Comparison of ENCODE assay signal across 29 cellular contexts in genomic region chr9:115340314-115340713, GRCh38.
"Had no signal": no experiment of that assay in that cellular context is flagged by ENCODE, and none has a peak within 500 bp of the region (broad histone marks: within the 10 kb centered on the region; RNA-seq: fewer than 3 reads in every experiment).

No MANE protein-coding gene starts in this region.

- H3K27ac Mint-ChIP-seq: immature natural killer cell; mesothelial cell of epicardium; nephron; neural progenitor cell; stimulated activated memory B cell treated with anti-CD40 and anti-IgM and Interleukin-4, amounts not matched to agents 10 μg/mL and 1 μg/mL and 100 μg/mL, for 72 hours had no signal

- H3K4me3 ChIP-seq: coronary artery, esophagus squamous epithelium, heart right ventricle, lower lobe of right lung, mucosa of descending colon, neural progenitor cell, psoas muscle, skin epidermis, spleen, testis, tibial nerve, upper lobe of left lung had no signal

- H3K4me2 ChIP-seq: neural progenitor cell had no signal

- H3K9me3 ChIP-seq: lower lobe of right lung, mucosa of descending colon, testis, upper lobe of left lung had no signal

- H3K9me3 Mint-ChIP-seq: neural progenitor cell; stimulated activated memory B cell treated with anti-CD40 and anti-IgM and Interleukin-4, amounts not matched to agents 10 μg/mL and 1 μg/mL and 100 μg/mL, for 72 hours had no signal

- H3K27me3 ChIP-seq: esophagus squamous epithelium, neural progenitor cell, testis, tibial nerve, upper lobe of left lung had no signal

- H3K36me3 ChIP-seq: esophagus squamous epithelium, heart right ventricle, lower lobe of right lung, neural progenitor cell, spleen, tibial nerve, upper lobe of left lung had no signal

- H3K36me3 Mint-ChIP-seq: immature natural killer cell; mesothelial cell of epicardium; naive B cell; neural progenitor cell; stimulated activated memory B cell treated with anti-CD40 and anti-IgM and Interleukin-4, amounts not matched to agents 10 μg/mL and 1 μg/mL and 100 μg/mL, for 72 hours had no signal

- H3K4me1 ChIP-seq: lower lobe of right lung, neural progenitor cell, psoas muscle, spleen, testis, upper lobe of left lung had no signal

- H3K9ac ChIP-seq: neural progenitor cell had no signal

- DNase-seq: dermis blood vessel endothelial cell; effector memory CD4-positive, alpha-beta T cell; erythroblast; esophagus squamous epithelium; foreskin melanocyte; glutamatergic neuron; heart right ventricle; hippocampal formation; immature natural killer cell; left ventricle myocardium superior; lower lobe of right lung; mucosa of descending colon; naive B cell; nucleus accumbens; psoas muscle; right cardiac atrium; spleen; stimulated activated CD4-positive, alpha-beta T cell treated with anti-CD3 and anti-CD28 coated beads, Interleukin-4, amount 100 ng/mL, for 4 hours; stimulated activated naive CD8-positive, alpha-beta T cell treated with anti-CD3 and anti-CD28 coated beads, Interleukin-15, Interleukin-2, amounts not matched to agents 100 U/mL and 50 U/mL, for 24 hours; substantia nigra; testis had no signal

- H3K4me3 Mint-ChIP-seq: immature natural killer cell; mesothelial cell of epicardium; naive B cell; nephron; neural progenitor cell; stimulated activated memory B cell treated with anti-CD40 and anti-IgM and Interleukin-4, amounts not matched to agents 10 μg/mL and 1 μg/mL and 100 μg/mL, for 72 hours had no signal

- H2AFZ ChIP-seq: neural progenitor cell had no signal

- H3K27ac ChIP-seq: esophagus squamous epithelium, heart right ventricle, lower lobe of right lung, neural progenitor cell, psoas muscle, skin epidermis, spleen, testis, upper lobe of left lung had no signal

- H3K4me1 Mint-ChIP-seq: immature natural killer cell; mesothelial cell of epicardium; naive B cell; nephron; neural progenitor cell; stimulated activated memory B cell treated with anti-CD40 and anti-IgM and Interleukin-4, amounts not matched to agents 10 μg/mL and 1 μg/mL and 100 μg/mL, for 72 hours had no signal
